ENCODE assay signal across 4 cellular contexts in genomic region chr3:183167975-183168374, GRCh38. TPM values are rescaled to one million over a fixed set of nuclear protein-coding genes. Genes with fewer than 3 reads are reported as not detected.
"Had no signal": no experiment of that assay in that cellular context is flagged by ENCODE, and none has a peak within 500 bp of the region (broad histone marks: within the 10 kb centered on the region; RNA-seq: fewer than 3 reads in every experiment).

No MANE protein-coding gene starts in this region.

RNA-seq across cellular contexts. Expression of gene LAMP3, which starts 5.4 kb away (rescaled TPM):
- total RNA-seq: left ventricle myocardium inferior, left ventricle myocardium superior, mesenteric fat pad, myocyte had no signal
